21 cellular contexts compared by ENCODE assay signal in genomic region chr12:7039403-7039802, GRCh38.
"Had no signal": no experiment of that assay in that cellular context is flagged by ENCODE, and none has a peak within 500 bp of the region (broad histone marks: within the 10 kb centered on the region; RNA-seq: fewer than 3 reads in every experiment).

No MANE protein-coding gene starts in this region.

- H3K9me3 ChIP-seq: heart right ventricle, left ventricle myocardium inferior, pancreas, thoracic aorta had no signal

- H3K4me3 ChIP-seq: coronary artery, heart right ventricle, left ventricle myocardium inferior, pancreas, smooth muscle cell, thoracic aorta had no signal

- ATAC-seq: activated naive CD8-positive, alpha-beta T cell treated with anti-CD3 and anti-CD28 coated beads, Interleukin-2, amount 50 U/mL, for 24 hours; naive thymus-derived CD8-positive, alpha-beta T cell; pancreas; sciatic nerve; stimulated activated effector memory CD8-positive, alpha-beta T cell treated with anti-CD3 and anti-CD28 coated beads, Interleukin-12 subunit alpha, Interleukin-12 subunit beta, amount 100 ng/mL, for 72 hours had no signal

- H3K4me2 ChIP-seq: smooth muscle cell had no signal

- DNase-seq: activated CD4-positive, CD25-positive, alpha-beta regulatory T cell treated with anti-CD3 and anti-CD28 coated beads, Interleukin-2, amount 50 U/mL, for 72 hours; activated CD8-positive, alpha-beta memory T cell treated with anti-CD3 and anti-CD28 coated beads for 24 hours; activated CD8-positive, alpha-beta memory T cell treated with anti-CD3 and anti-CD28 coated beads, Interleukin-2, amount 50 U/mL, for 48 hours; activated effector memory CD4-positive, alpha-beta T cell treated with Interleukin-2 at 50 U/mL for 16 hours; activated naive CD4-positive, alpha-beta T cell treated with anti-CD3 and anti-CD28 coated beads, Interleukin-2, amount 10 ng/mL, durations not matched to agents 7 days and 5 days; activated naive CD8-positive, alpha-beta T cell treated with anti-CD3 and anti-CD28 coated beads, Interleukin-2, amount 50 U/mL, for 24 hours; activated T-cell treated with anti-CD3 and anti-CD28 coated beads, Interleukin-2, amount 50 U/mL, for 48 hours; anterior cingulate cortex; brain microvascular endothelial cell; heart right ventricle; kidney glomerular epithelial cell; left ventricle myocardium inferior; mesendoderm; naive thymus-derived CD8-positive, alpha-beta T cell; pancreas; stimulated activated CD4-positive, alpha-beta T cell treated with anti-CD3 and anti-CD28 coated beads, Interleukin-4, amount 100 ng/mL, for 24 hours had no signal

- H3K27ac ChIP-seq: brain microvascular endothelial cell, coronary artery, heart right ventricle, left ventricle myocardium inferior, pancreas, thoracic aorta had no signal

- H3K4me1 ChIP-seq: heart right ventricle, left ventricle myocardium inferior, pancreas had no signal

- H3K27me3 ChIP-seq: brain microvascular endothelial cell, heart right ventricle, pancreas had no signal

- H3K36me3 ChIP-seq: brain microvascular endothelial cell, heart right ventricle, left ventricle myocardium inferior, pancreas, thoracic aorta had no signal
